In genomic region chr10:32454148-32454547, GRCh38 we compare ENCODE assay signal across 22 cellular contexts. TPM values are rescaled to one million over a fixed set of nuclear protein-coding genes. Genes with fewer than 3 reads are reported as not detected.
A peak's percentile ranks its signal among the peaks of the same experiment; 100 is the strongest.
DNase-seq lines count a peak whose midpoint lies in the region; FAIRE-seq and TF ChIP-seq lines count a peak whose summit lies in the region.
"Had no signal": no experiment of that assay in that cellular context is flagged by ENCODE, and none has a peak within 500 bp of the region (broad histone marks: within the 10 kb centered on the region; RNA-seq: fewer than 3 reads in every experiment).

No MANE protein-coding gene starts in this region.

- peaks cover 0 to 4% of the 10 kb centered on the region in 2 donors for H3K36me3 ChIP-seq in small intestine (ENCODE audit: control insufficient read depth in 2 of 2, insufficient read depth in 2 of 2, low read length in 2 of 2)
- peaks cover 12% of the 10 kb centered on the region for H3K36me3 ChIP-seq in MG63
- no peaks in the 10 kb centered on the region for H3K36me3 ChIP-seq in trophoblast cell (ENCODE audit: control insufficient read depth in 1 of 2, insufficient read depth in 2 of 2, low read length in 2 of 2)
- H3K36me3 ChIP-seq: HAP-1 had no signal

- H4K12ac ChIP-seq in trophoblast cell (ENCODE audit: low read depth, low read length) = no peak overlapping the region

- DNase-seq in EH (ENCODE audit: low read depth) (peak; percentile 2), NCI-H226 (peak; percentile 1), fibroblast of mammary gland (ENCODE audit: low read depth) (peak; percentile 8), small intestine (peak; percentile 45), MG63 (no peak), trophoblast cell (no peak)
- no peak for DNase-seq in activated effector memory CD4-positive, alpha-beta T cell treated with Interleukin-2 at 50 U/mL for 16 hours
- DNase-seq: Caco-2; CD4-positive, alpha-beta T cell; DMS 273 treated with DMSO at 0.1 percent for 48 hours; DND-41; KG1; NCI-H1694; NCI-H2081; NCI-H2171; NCI-H524 treated with DMSO at 0.1 percent for 48 hours; NCI-H82; OCI-M1 had no signal

- no peaks in the 10 kb centered on the region for H3K27me3 ChIP-seq in small intestine (ENCODE audit: control insufficient read depth in 2 of 2, insufficient read depth in 2 of 2, low read length in 2 of 2)
- no peaks in the 10 kb centered on the region for H3K27me3 ChIP-seq in MG63
- no peaks in the 10 kb centered on the region for H3K27me3 ChIP-seq in trophoblast cell (ENCODE audit: insufficient read depth, low read length)

- no peak overlapping the region for H3K23ac ChIP-seq in trophoblast cell (ENCODE audit: low read length)

- no peak overlapping the region for H2BK12ac ChIP-seq in trophoblast cell (ENCODE audit: low read length)

- H3K9ac ChIP-seq in trophoblast cell (ENCODE audit: low read length) = no peak overlapping the region

- H2AFZ ChIP-seq in trophoblast cell (ENCODE audit: insufficient read depth, low read length, poor library complexity) = no peak overlapping the region
- H2AFZ ChIP-seq: GM23338 had no signal

- H3K14ac ChIP-seq in trophoblast cell (ENCODE audit: low read length) = no peak overlapping the region

- no peak overlapping the region for H2AK5ac ChIP-seq in trophoblast cell (ENCODE audit: low read length)

- H4K91ac ChIP-seq in trophoblast cell (ENCODE audit: low read depth, low read length) = no peak overlapping the region

- no peaks in the 10 kb centered on the region for H3K9me3 ChIP-seq in small intestine (ENCODE audit: control insufficient read depth, low read depth)
- no peaks in the 10 kb centered on the region for H3K9me3 ChIP-seq in MG63
- H3K9me3 ChIP-seq in trophoblast cell (ENCODE audit: insufficient read depth, low read depth, low read length) = no peaks in the 10 kb centered on the region
- H3K9me3 ChIP-seq: Caco-2, HAP-1 had no signal

- no peak overlapping the region for H3K4me3 ChIP-seq in fibroblast of mammary gland (ENCODE audit: control insufficient read depth, low read depth, low read length)
- H3K4me3 ChIP-seq in small intestine (ENCODE audit: low read depth in 1 of 2, low read length in 2 of 2) = no peak overlapping the region
- no peak overlapping the region for H3K4me3 ChIP-seq in MG63
- H3K4me3 ChIP-seq in trophoblast cell (ENCODE audit: low read depth, low read length) = no peak overlapping the region
- H3K4me3 ChIP-seq: GM23338, HAP-1 had no signal

- WGBS in small intestine, 3 donors = 35 to 72% (median 62%) methylated on average over 4 of the region's 4 CpGs
- no CpG with 5 or more reads among the region's 4 CpGs for WGBS in trophoblast cell (ENCODE audit: extremely low coverage, insufficient coverage, insufficient read length)

- H3K4me1 ChIP-seq in small intestine (ENCODE audit: control insufficient read depth in 2 of 2, insufficient read depth in 1 of 2, low read depth in 1 of 2, low read length in 1 of 2) (no peaks in the 10 kb centered on the region), trophoblast cell (ENCODE audit: control insufficient read depth in 1 of 2, insufficient read depth in 2 of 2, low read length in 2 of 2) (no peaks in the 10 kb centered on the region)
- H3K4me1 ChIP-seq: Caco-2, HAP-1 had no signal

- H4K8ac ChIP-seq in trophoblast cell (ENCODE audit: low read depth, low read length) = no peak overlapping the region

- H3K79me2 ChIP-seq in trophoblast cell (ENCODE audit: control insufficient read depth, insufficient read depth, low read length, poor library complexity) = no peaks in the 10 kb centered on the region

- no peaks in the 10 kb centered on the region for H3K79me1 ChIP-seq in trophoblast cell (ENCODE audit: low read length)

- no peak overlapping the region for H2BK5ac ChIP-seq in trophoblast cell (ENCODE audit: low read depth, low read length, poor library complexity)

- no peak overlapping the region for H3K18ac ChIP-seq in trophoblast cell (ENCODE audit: low read length)

- no peak for FAIRE-seq in small intestine (lab: Jason Lieb, UNC)
- FAIRE-seq: G401.6, GM12892 had no signal

- H3K4ac ChIP-seq in trophoblast cell (ENCODE audit: low read depth, low read length) = no peak overlapping the region

- no peak for TF ChIP-seq CTCF in fibroblast of mammary gland (conservative IDR thresholded peaks at IDR 0.05; ENCODE audit: control insufficient read depth, insufficient read depth, low read depth, low read length)

- H3K27ac ChIP-seq in small intestine (ENCODE audit: low read depth in 1 of 2, low read length in 1 of 2) (no peak overlapping the region), trophoblast cell (ENCODE audit: low read depth, low read length) (no peak overlapping the region)

- H3K4me2 ChIP-seq in trophoblast cell (ENCODE audit: low read length) = no peak overlapping the region
- H3K4me2 ChIP-seq: GM23338 had no signal

- no peak overlapping the region for H2BK120ac ChIP-seq in trophoblast cell (ENCODE audit: insufficient read depth, low read length, poor library complexity)

RNA-seq across cellular contexts. Expression of gene CCDC7, which starts 8.2 kb away (rescaled TPM):
- polyA plus RNA-seq in small intestine = 1 to 10 TPM in 1 of 3 donors, under 1 TPM in 2; 0.54 to 1.5 (median 0.89) TPM
- total RNA-seq in MG63 (2014; rRNA removed; shearing (Covaris generic); ENCODE audit: low replicate concordance) = 4.0 and 5.7 TPM in 2 replicates
- polyA plus RNA-seq in trophoblast cell (2013) = 0.33 and 0.36 TPM in 2 replicates

Comparison
In these comparisons a context has a peak if more than half of its experiments do, and no peak if none do; other contexts are left out.
1. DNase-seq: peak in EH (single experiment), NCI-H226 (single experiment), fibroblast of mammary gland (single experiment) and small intestine (single experiment); none in activated effector memory CD4-positive, alpha-beta T cell treated with Interleukin-2 at 50 U/mL for 16 hours (single experiment), MG63 (single experiment) and trophoblast cell (0 of 2).